11 cellular contexts compared by ENCODE assay signal in the genomic region with DNA sequence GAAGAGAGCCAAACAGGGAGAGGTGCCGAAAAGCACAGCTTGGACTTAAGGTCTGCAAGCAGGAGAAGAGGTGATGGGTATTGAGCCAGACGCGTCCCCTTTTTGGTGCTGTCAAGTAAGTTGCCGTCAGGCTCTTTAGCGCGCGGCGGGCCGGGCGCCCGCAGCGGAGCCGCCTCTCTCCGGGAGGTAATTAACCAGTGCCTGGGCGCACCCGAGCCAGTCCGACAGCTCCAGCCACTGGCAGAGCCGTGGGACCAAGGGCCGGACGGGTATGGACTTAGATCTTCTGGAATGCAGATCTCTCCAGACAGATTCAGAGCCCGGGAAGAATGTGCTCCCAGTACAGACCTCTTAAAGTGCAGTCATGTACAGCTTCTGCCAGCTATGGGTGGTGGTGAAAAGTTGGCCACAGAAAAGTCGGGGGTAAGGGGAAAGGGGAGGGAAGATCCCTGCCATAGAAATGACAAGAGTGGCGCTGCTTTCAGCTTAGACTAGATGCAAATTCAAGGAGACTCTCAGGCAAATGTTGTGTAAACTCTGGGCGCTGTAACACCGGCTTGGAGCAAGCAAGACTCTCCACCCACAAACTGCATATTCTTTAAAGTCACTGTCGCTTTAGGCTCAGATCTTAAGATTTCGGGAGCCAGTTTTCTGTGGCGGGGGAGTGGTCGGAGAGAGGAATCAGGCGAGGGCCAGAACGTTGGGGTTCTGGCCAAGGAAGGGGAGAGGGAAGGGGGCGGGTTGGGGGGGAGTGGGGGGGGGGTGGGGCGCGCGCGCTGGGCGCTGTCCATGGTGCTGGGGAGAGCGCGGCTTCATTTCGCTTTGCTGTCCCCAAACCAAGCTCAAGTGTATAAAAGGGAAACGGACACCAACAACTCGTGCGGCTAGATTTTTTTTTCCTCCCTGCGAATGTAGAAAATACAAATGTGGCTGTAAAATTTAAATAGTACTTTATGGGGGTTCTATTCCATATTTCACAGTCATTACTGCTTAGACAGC. TPM values are rescaled to one million over a fixed set of nuclear protein-coding genes. Genes with fewer than 3 reads are reported as not detected.
DNase-seq lines count a peak whose midpoint lies in the region; ATAC-seq, FAIRE-seq and TF ChIP-seq lines count a peak whose summit lies in the region.
"Had no signal": no experiment of that assay in that cellular context is flagged by ENCODE, and none has a peak within 500 bp of the region (broad histone marks: within the 10 kb centered on the region; RNA-seq: fewer than 3 reads in every experiment).

No MANE protein-coding gene starts in this region.

- peaks cover 4 to 85% (median 26%) of the 10 kb centered on the region in 4 donors for H3K27me3 ChIP-seq in esophagus squamous epithelium
- H3K27me3 ChIP-seq in pancreas: peaks cover 8 to 56% (median 34%) of the 10 kb centered on the region in 4 donors

- peak; percentile 38 to 84 (median 77) for ATAC-seq in pancreas
- ATAC-seq in GM19395 (IDR thresholded peaks at IDR 0.05; ENCODE audit: unreplicated experiment): no peak

- H3K4me3 ChIP-seq in esophagus squamous epithelium: peak overlapping the region in 3 of 4 donors; percentile 5 to 48 (median 21)
- H3K4me3 ChIP-seq in pancreas: no peak overlapping the region

- intact Hi-C loops in esophagus squamous epithelium (cut with DNase I): no loop called here
- intact Hi-C loops in pancreas (cut with DNase I): no loop called here

- H3K4me1 ChIP-seq in esophagus squamous epithelium: peaks cover 5 to 26% (median 13%) of the 10 kb centered on the region in 3 donors
- peaks cover 0 to 10% (median 0%) of the 10 kb centered on the region in 3 donors for H3K4me1 ChIP-seq in pancreas

- no peak for TF ChIP-seq POLR2A in esophagus squamous epithelium (IDR thresholded peaks at IDR 0.05)

- TF ChIP-seq CTCF in esophagus squamous epithelium (IDR thresholded peaks at IDR 0.05) (no peak), pancreas (IDR thresholded peaks at IDR 0.05) (no peak)

- DNase-seq in NCI-H146 (lab: John Stamatoyannopoulos, UW) (peak; percentile 59), NCI-H146 treated with DMSO at 0.1 percent for 48 hours (lab: John Stamatoyannopoulos, UW; ENCODE audit: unreplicated experiment) (no peak), NCI-H748 treated with DMSO at 0.1 percent for 48 hours (lab: John Stamatoyannopoulos, UW) (peak; percentile 84), esophagus squamous epithelium (lab: John Stamatoyannopoulos, UW) (no peak), pancreas (peak in 3 of 6 donors; percentile 25 to 72 (median 69)), NCI-H226 (no peak), dedifferentiated amniotic fluid mesenchymal stem cell (ENCODE audit: extremely low spot score) (no peak)
- DNase-seq: activated B cell treated with CpG ODN at 0.5 μM for 24 hours; stimulated activated CD8-positive, alpha-beta memory T cell treated with anti-CD3 and anti-CD28 coated beads, Interleukin-4, amount 100 ng/mL, for 48 hours had no signal

- no peaks in the 10 kb centered on the region for H3K36me3 ChIP-seq in esophagus squamous epithelium
- H3K36me3 ChIP-seq in pancreas: no peaks in the 10 kb centered on the region

- H3K9me3 ChIP-seq in esophagus squamous epithelium (no peaks in the 10 kb centered on the region), pancreas (no peaks in the 10 kb centered on the region)

- no peak for FAIRE-seq in pancreas (lab: Jason Lieb, UNC)
- FAIRE-seq: frontal cortex had no signal

- no peak overlapping the region for H3K27ac ChIP-seq in esophagus squamous epithelium
- H3K27ac ChIP-seq in pancreas: no peak overlapping the region

- WGBS in esophagus squamous epithelium, 2 donors: 5 to 8% methylated on average over 22 to 35 of the region's 44 CpGs
- WGBS in pancreas, 2 donors: 6 to 7% methylated on average over 36 to 42 of the region's 44 CpGs

RNA-seq across cellular contexts. Expression of gene NR2F1, which starts 29.2 kb away (rescaled TPM):
- total RNA-seq in esophagus squamous epithelium (10 to 100 TPM in 1 of 4 donors, 1 to 10 TPM in 3; 1.9 to 26.3 (median 3.7) TPM), pancreas (1 to 10 TPM; 1.4 to 8.1 (median 5.6) TPM)
- 1 to 10 TPM; 4.3 to 4.4 TPM for polyA plus RNA-seq in pancreas
- total RNA-seq: activated B cell treated with CpG ODN at 0.5 μM for 24 hours had no signal

RNA-seq across cellular contexts. Expression of gene NR2F1-AS1, which starts 31.2 kb away (rescaled TPM):
- total RNA-seq in esophagus squamous epithelium: 10 to 100 TPM in 1 of 4 donors, 1 to 10 TPM in 2, under 1 TPM in 1; 0.49 to 11.3 (median 1.5) TPM
- 1 to 10 TPM in 5 of 6 donors, under 1 TPM in 1; 0.65 to 2.7 (median 2.0) TPM for total RNA-seq in pancreas
- polyA plus RNA-seq in pancreas: 1 to 10 TPM; 3.1 to 4.4 TPM
- total RNA-seq: activated B cell treated with CpG ODN at 0.5 μM for 24 hours had no signal

Comparison
In these comparisons a context has a peak if more than half of its experiments do, and no peak if none do; other contexts are left out.
1. DNase-seq: peak in NCI-H146 (single experiment) and NCI-H748 treated with DMSO at 0.1 percent for 48 hours (single experiment); none in NCI-H146 treated with DMSO at 0.1 percent for 48 hours (single experiment), esophagus squamous epithelium (single experiment), NCI-H226 (single experiment) and dedifferentiated amniotic fluid mesenchymal stem cell (single experiment).
2. H3K4me3 ChIP-seq: peak in esophagus squamous epithelium (3 of 4); none in pancreas (0 of 4).